Comparison of ENCODE assay signal across 2 cellular contexts in the genomic region with DNA sequence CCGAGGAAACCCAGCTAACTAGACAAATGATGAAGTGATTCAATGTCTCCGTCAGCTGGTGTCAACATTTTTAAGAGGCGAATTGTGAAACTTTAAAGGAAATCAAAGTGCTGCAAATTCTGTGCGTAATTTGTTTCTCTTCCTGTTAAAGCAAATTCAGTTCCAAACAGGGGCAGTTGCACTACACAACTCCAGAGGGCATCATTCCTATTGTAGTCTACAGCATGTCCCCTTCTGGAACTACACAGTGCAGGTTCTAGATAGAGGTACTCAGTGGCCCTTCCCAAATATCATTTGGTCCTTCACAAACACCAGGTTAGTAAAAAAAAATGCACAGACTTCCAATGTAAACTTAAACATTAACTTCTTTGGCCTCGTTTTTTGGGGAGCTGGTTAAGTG.
TF ChIP-seq lines count a peak whose summit lies in the region.

No MANE protein-coding gene starts in this region.

TF ChIP-seq in GM23338, 12 proteins besides CTCF, POLR2A, EP300 and RAD21 (continued from another document):
- no peak for TF ChIP-seq REST (IDR thresholded peaks at IDR 0.05; ENCODE audit: unreplicated experiment)
- no peak for TF ChIP-seq ZNF462 (CRISPR knock-in tag; IDR thresholded peaks at IDR 0.05)
- TF ChIP-seq ZNF331 (CRISPR knock-in tag; IDR thresholded peaks at IDR 0.05; ENCODE audit: low read depth) = no peak
- TF ChIP-seq EZH2 (IDR thresholded peaks at IDR 0.05; ENCODE audit: low read depth, unreplicated experiment) = no peak
- no peak for TF ChIP-seq POLR2AphosphoS5 (IDR thresholded peaks at IDR 0.05; ENCODE audit: low read depth)

TF ChIP-seq in WTC11, 78 proteins besides CTCF, POLR2A, EP300 and RAD21 (continued from another document):
- TF ChIP-seq, protein P1, sequence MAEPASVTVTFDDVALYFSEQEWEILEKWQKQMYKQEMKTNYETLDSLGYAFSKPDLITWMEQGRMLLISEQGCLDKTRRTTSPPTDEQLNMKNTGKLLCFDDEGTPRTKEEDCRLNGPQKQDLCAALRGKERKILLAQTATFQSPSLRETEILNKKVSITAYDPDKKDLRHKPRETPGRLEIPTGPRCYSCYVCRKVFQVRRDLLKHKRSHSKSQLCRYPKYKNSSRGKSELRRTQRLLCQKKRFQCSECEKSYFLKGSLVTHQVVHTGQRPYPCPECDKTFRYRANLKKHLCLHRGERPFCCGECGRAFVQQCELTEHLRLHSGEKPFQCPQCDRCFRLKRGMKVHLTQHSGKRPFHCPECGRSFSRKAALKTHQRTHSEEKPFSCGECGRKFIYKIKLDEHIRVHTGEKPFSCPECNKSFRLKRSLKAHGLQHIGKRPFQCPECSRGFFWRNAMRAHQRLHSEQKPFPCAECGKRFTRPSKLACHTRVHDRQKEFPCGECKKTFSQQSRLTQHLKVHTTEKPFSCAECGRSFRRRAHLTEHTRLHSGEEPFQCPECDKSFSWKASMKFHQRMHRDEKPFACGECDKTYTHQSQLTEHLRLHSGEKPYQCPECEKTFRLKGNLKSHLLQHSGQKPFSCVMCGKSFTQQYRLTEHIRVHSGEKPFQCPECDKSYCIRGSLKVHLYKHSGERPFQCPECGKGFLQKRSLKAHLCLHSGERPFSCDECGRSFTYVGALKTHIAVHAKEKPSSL (CRISPR knock-in tag; conservative IDR thresholded peaks at IDR 0.05) = no peak
- TF ChIP-seq FOXJ3 (CRISPR knock-in tag; IDR thresholded peaks at IDR 0.05; ENCODE audit: borderline replicate concordance) (no peak), ZNF121 (CRISPR knock-in tag; IDR thresholded peaks at IDR 0.05) (no peak), IRF2 (CRISPR knock-in tag; IDR thresholded peaks at IDR 0.05; ENCODE audit: borderline replicate concordance, low read depth) (no peak), TEAD1 (CRISPR knock-in tag; IDR thresholded peaks at IDR 0.05) (no peak), MAX (CRISPR knock-in tag; IDR thresholded peaks at IDR 0.05) (no peak), NFATC4 (CRISPR knock-in tag; IDR thresholded peaks at IDR 0.05) (no peak)
- TF ChIP-seq, protein P2, sequence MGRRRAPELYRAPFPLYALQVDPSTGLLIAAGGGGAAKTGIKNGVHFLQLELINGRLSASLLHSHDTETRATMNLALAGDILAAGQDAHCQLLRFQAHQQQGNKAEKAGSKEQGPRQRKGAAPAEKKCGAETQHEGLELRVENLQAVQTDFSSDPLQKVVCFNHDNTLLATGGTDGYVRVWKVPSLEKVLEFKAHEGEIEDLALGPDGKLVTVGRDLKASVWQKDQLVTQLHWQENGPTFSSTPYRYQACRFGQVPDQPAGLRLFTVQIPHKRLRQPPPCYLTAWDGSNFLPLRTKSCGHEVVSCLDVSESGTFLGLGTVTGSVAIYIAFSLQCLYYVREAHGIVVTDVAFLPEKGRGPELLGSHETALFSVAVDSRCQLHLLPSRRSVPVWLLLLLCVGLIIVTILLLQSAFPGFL (CRISPR knock-in tag; IDR thresholded peaks at IDR 0.05; ENCODE audit: borderline replicate concordance) = no peak
